ENCODE assay signal across 12 cellular contexts in genomic region chr14:23069413-23069806, GRCh38. TPM values are rescaled to one million over a fixed set of nuclear protein-coding genes. Genes with fewer than 3 reads are reported as not detected.
DNase-seq lines count a peak whose midpoint lies in the region; ATAC-seq and TF ChIP-seq lines count a peak whose summit lies in the region.
"Had no signal": no experiment of that assay in that cellular context is flagged by ENCODE, and none has a peak within 500 bp of the region (broad histone marks: within the 10 kb centered on the region; RNA-seq: fewer than 3 reads in every experiment).

No MANE protein-coding gene starts in this region.

- H3K27me3 ChIP-seq in Panc1 (ENCODE audit: control insufficient read depth, insufficient read depth, low read length), result no peaks in the 10 kb centered on the region
- H3K27me3 ChIP-seq in fibroblast of lung (ENCODE audit: control insufficient read depth, insufficient read depth, low read length), result no peaks in the 10 kb centered on the region
- H3K27me3 ChIP-seq in skeletal muscle satellite cell (ENCODE audit: control insufficient read depth, insufficient read depth, low read length), result no peaks in the 10 kb centered on the region
- H3K27me3 ChIP-seq: colonic mucosa had no signal

- ATAC-seq in Panc1 (no peak), HG03354 (IDR thresholded peaks at IDR 0.05; ENCODE audit: poor library complexity, severe bottlenecking, unreplicated experiment) (no peak), GM18520 (IDR thresholded peaks at IDR 0.05; ENCODE audit: unreplicated experiment) (no peak)

- no TSS peak for BruUV-seq in Panc1 (replicated peaks; lab: Mats Ljungman, UMichigan)

- in situ Hi-C loops in Panc1 (cut with HindIII; ENCODE audit: low pct_unique_long_range_greater_than_20kb, low sequenced_read_pairs), result no loop called here

- peaks cover 54% of the 10 kb centered on the region for H3K79me2 ChIP-seq in fibroblast of lung (ENCODE audit: control insufficient read depth, insufficient read depth, low read length)

- no peaks in the 10 kb centered on the region for H3K9me3 Mint-ChIP-seq in T-helper 1 cell treated with Interleukin-12 subunit alpha and Interleukin-12 subunit beta and Interleukin-4 antibody, amounts not matched to agents 30 μg/mL and 1 μg/mL, for 36 hours

- H3K9me3 ChIP-seq in Panc1 (ENCODE audit: control insufficient read depth, insufficient read depth, low read depth, low read length) (no peaks in the 10 kb centered on the region), fibroblast of lung (ENCODE audit: control insufficient read depth, insufficient read depth, low read depth, low read length) (no peaks in the 10 kb centered on the region), skeletal muscle satellite cell (replicated peaks; ENCODE audit: low read length) (no peaks in the 10 kb centered on the region)
- H3K9me3 ChIP-seq: colonic mucosa had no signal

- H3K9ac ChIP-seq in fibroblast of lung (ENCODE audit: insufficient read depth, low read length) (no peak overlapping the region), skeletal muscle satellite cell (ENCODE audit: low read depth, low read length) (no peak overlapping the region)
- H3K9ac ChIP-seq: parathyroid adenoma had no signal

- H4K20me1 ChIP-seq in fibroblast of lung (ENCODE audit: control insufficient read depth, extremely low read depth, insufficient read depth, low read length), result no peaks in the 10 kb centered on the region

- intact Hi-C loops in Panc1 (cut with micrococcal nuclease; ENCODE audit: unreplicated experiment), result no loop called here

- H3K4me3 ChIP-seq in Panc1 (ENCODE audit: low read depth in 2 of 2, low read length in 2 of 2) (no peak overlapping the region), fibroblast of lung (replicated peaks in 1 of 4; ENCODE audit: control extremely low read depth in 1 of 4, insufficient read depth in 1 of 4, low read depth in 3 of 4, low read length in 4 of 4) (peak overlapping the region in 2 of 4 experiments; percentile 43 to 45), skeletal muscle satellite cell (ENCODE audit: low read length) (peak overlapping the region; percentile 37)
- H3K4me3 ChIP-seq: colonic mucosa had no signal

- TF ChIP-seq CTCF in Panc1 (IDR thresholded peaks at IDR 0.05) (no peak), fibroblast of lung (conservative IDR thresholded peaks at IDR 0.05 in 1 of 2, IDR thresholded peaks at IDR 0.05 in 1 of 2; ENCODE audit: low read depth in 1 of 2, low read length in 2 of 2) (no peak)

- H3K27me3 Mint-ChIP-seq in T-helper 1 cell treated with Interleukin-12 subunit alpha and Interleukin-12 subunit beta and Interleukin-4 antibody, amounts not matched to agents 30 μg/mL and 1 μg/mL, for 36 hours (ENCODE audit: low read depth), result no peaks in the 10 kb centered on the region

- peak overlapping the region; percentile 44 for H3K4me2 ChIP-seq in fibroblast of lung (ENCODE audit: extremely low read depth, insufficient read depth, low read length)
- H3K4me2 ChIP-seq in skeletal muscle satellite cell (ENCODE audit: low read length), result peak overlapping the region; percentile 71

- peaks cover 32% of the 10 kb centered on the region for H3K4me1 Mint-ChIP-seq in T-helper 1 cell treated with Interleukin-12 subunit alpha and Interleukin-12 subunit beta and Interleukin-4 antibody, amounts not matched to agents 30 μg/mL and 1 μg/mL, for 36 hours (ENCODE audit: low read depth)

- peak overlapping the region; percentile 49 for H3K27ac Mint-ChIP-seq in T-helper 1 cell treated with Interleukin-12 subunit alpha and Interleukin-12 subunit beta and Interleukin-4 antibody, amounts not matched to agents 30 μg/mL and 1 μg/mL, for 36 hours

- peaks cover 41% of the 10 kb centered on the region for H3K36me3 Mint-ChIP-seq in T-helper 1 cell treated with Interleukin-12 subunit alpha and Interleukin-12 subunit beta and Interleukin-4 antibody, amounts not matched to agents 30 μg/mL and 1 μg/mL, for 36 hours (ENCODE audit: low read depth)

- H3K4me3 Mint-ChIP-seq in T-helper 1 cell treated with Interleukin-12 subunit alpha and Interleukin-12 subunit beta and Interleukin-4 antibody, amounts not matched to agents 30 μg/mL and 1 μg/mL, for 36 hours, result no peak overlapping the region

- CTCF ChIA-PET in Panc1 (lab: Charles Lee), result interaction anchor here (0.6 to 1.6 kb wide), 11 partner anchors 8 to 155 kb away, joined by 3 to 28 read pairs (median 8); partner anchors contain the start of genes ACIN1 and C14orf119

- H3K36me3 ChIP-seq in Panc1 (ENCODE audit: control insufficient read depth, insufficient read depth, low read length), result peaks cover 18% of the 10 kb centered on the region
- peaks cover 20% of the 10 kb centered on the region for H3K36me3 ChIP-seq in fibroblast of lung (ENCODE audit: control insufficient read depth, insufficient read depth, low read length)
- H3K36me3 ChIP-seq in skeletal muscle satellite cell (ENCODE audit: insufficient read depth, low read length), result peaks cover 58% of the 10 kb centered on the region

- H3K27ac ChIP-seq in Panc1 (ENCODE audit: low read length), result peak overlapping the region; percentile 7; the same call in 1 of the 2 replicates
- H3K27ac ChIP-seq in fibroblast of lung (ENCODE audit: insufficient read depth, low read length), result peak overlapping the region; percentile 24
- H3K27ac ChIP-seq: colonic mucosa, parathyroid adenoma had no signal

- POLR2A ChIA-PET in Panc1 (lab: Charles Lee), result interaction anchor here (0.9 to 1.3 kb wide), 2 partner anchors 25 to 39 kb away, joined by 5 to 6 read pairs; partner anchors contain the start of genes ACIN1 and C14orf119

- H3K4me1 ChIP-seq in Panc1 (ENCODE audit: control insufficient read depth, insufficient read depth, low read length), result peaks cover 16% of the 10 kb centered on the region
- H3K4me1 ChIP-seq in fibroblast of lung (ENCODE audit: control insufficient read depth, extremely low read depth, insufficient read depth, low read length), result peaks cover 20% of the 10 kb centered on the region
- peaks cover 37% of the 10 kb centered on the region for H3K4me1 ChIP-seq in skeletal muscle satellite cell (ENCODE audit: control insufficient read depth, insufficient read depth, low read length)

- no peak overlapping the region for H2AFZ ChIP-seq in fibroblast of lung (ENCODE audit: low read length)
- H2AFZ ChIP-seq: parathyroid adenoma had no signal

- DNase-seq in T-helper 1 cell, result no peak
- DNase-seq in Panc1 (ENCODE audit: low read depth, low spot score), result no peak
- no peak for DNase-seq in fibroblast of lung (ENCODE audit: low read depth in 2 of 2)
- DNase-seq in DMS53 (lab: John Stamatoyannopoulos, UW), result no peak
- DNase-seq: NCI-H1436 treated with DMSO at 0.1 percent for 48 hours had no signal

RNA-seq across cellular contexts. Expression of gene CDH24, which starts 12.1 kb away (rescaled TPM):
- total RNA-seq in Panc1 (2021; ENCODE audit: unreplicated experiment) (9.0 TPM), fibroblast of lung (5.6 and 6.2 TPM in 2 replicates)
- 6.8 TPM for polyA plus RNA-seq in Panc1 (2012; ENCODE audit: insufficient read length)
- 5.0 and 6.5 TPM in 2 replicates for polyA plus RNA-seq in fibroblast of lung
- polyA plus RNA-seq in fibroblast of lung (2012), result 5.1 and 6.8 TPM in 2 replicates
- 12.8 and 23.3 TPM in 2 replicates for polyA minus RNA-seq in fibroblast of lung (ENCODE audit: low replicate concordance)
- total RNA-seq in skeletal muscle satellite cell (2012; rRNA removed), result 3.5 and 4.1 TPM in 2 replicates

RNA-seq across cellular contexts. Expression of gene ACIN1, which starts 25.5 kb away (rescaled TPM):
- total RNA-seq in Panc1 (2021; ENCODE audit: unreplicated experiment), result 162 TPM
- polyA plus RNA-seq in Panc1 (2012; ENCODE audit: insufficient read length), result 110 TPM
- total RNA-seq in fibroblast of lung, result 58.3 and 75.1 TPM in 2 replicates
- 94.0 and 101 TPM in 2 replicates for polyA plus RNA-seq in fibroblast of lung
- polyA plus RNA-seq in fibroblast of lung (2012), result 83.2 and 87.5 TPM in 2 replicates
- polyA minus RNA-seq in fibroblast of lung (ENCODE audit: low replicate concordance), result 66.3 and 73.4 TPM in 2 replicates
- 64.4 and 77.3 TPM in 2 replicates for total RNA-seq in skeletal muscle satellite cell (2012; rRNA removed)

RNA-seq across cellular contexts. Expression of gene C14orf119, which starts 25.9 kb away (rescaled TPM):
- 39.6 TPM for total RNA-seq in Panc1 (2021; ENCODE audit: unreplicated experiment)
- 36.4 TPM for polyA plus RNA-seq in Panc1 (2012; ENCODE audit: insufficient read length)
- total RNA-seq in fibroblast of lung, result 55.0 and 60.4 TPM in 2 replicates
- polyA plus RNA-seq in fibroblast of lung, result 96.5 and 115 TPM in 2 replicates
- 88.5 and 104 TPM in 2 replicates for polyA plus RNA-seq in fibroblast of lung (2012)
- 89.5 and 118 TPM in 2 replicates for polyA minus RNA-seq in fibroblast of lung (ENCODE audit: low replicate concordance)
- total RNA-seq in skeletal muscle satellite cell (2012; rRNA removed), result 33.5 and 45.9 TPM in 2 replicates

RNA-seq across cellular contexts. Expression of gene PSMB11, which starts 27.4 kb away (rescaled TPM):
- not detected for total RNA-seq in Panc1 (2021; ENCODE audit: unreplicated experiment)
- not detected for polyA plus RNA-seq in Panc1 (2012; ENCODE audit: insufficient read length)
- under 0.01 TPM in 1 of 2 replicates, not detected in the other for total RNA-seq in fibroblast of lung
- polyA plus RNA-seq in fibroblast of lung, result not detected in 2 replicates
- polyA plus RNA-seq in fibroblast of lung (2012), result not detected in 2 replicates
- polyA minus RNA-seq in fibroblast of lung (ENCODE audit: low replicate concordance), result not detected in 2 replicates
- total RNA-seq in skeletal muscle satellite cell (2012; rRNA removed), result not detected in 2 replicates
- total RNA-seq: A172, colonic mucosa had no signal

RNA-seq across cellular contexts. Expression of gene PSMB5, which starts 34.7 kb away (rescaled TPM):
- 149 TPM for total RNA-seq in Panc1 (2021; ENCODE audit: unreplicated experiment)
- 252 TPM for polyA plus RNA-seq in Panc1 (2012; ENCODE audit: insufficient read length)
- total RNA-seq in fibroblast of lung, result 166 and 204 TPM in 2 replicates
- 237 and 276 TPM in 2 replicates for polyA plus RNA-seq in fibroblast of lung
- polyA plus RNA-seq in fibroblast of lung (2012), result 213 and 248 TPM in 2 replicates
- 184 and 186 TPM in 2 replicates for polyA minus RNA-seq in fibroblast of lung (ENCODE audit: low replicate concordance)
- 194 and 215 TPM in 2 replicates for total RNA-seq in skeletal muscle satellite cell (2012; rRNA removed)
